ENCODE assay signal across 1 cellular context in the genomic region with DNA sequence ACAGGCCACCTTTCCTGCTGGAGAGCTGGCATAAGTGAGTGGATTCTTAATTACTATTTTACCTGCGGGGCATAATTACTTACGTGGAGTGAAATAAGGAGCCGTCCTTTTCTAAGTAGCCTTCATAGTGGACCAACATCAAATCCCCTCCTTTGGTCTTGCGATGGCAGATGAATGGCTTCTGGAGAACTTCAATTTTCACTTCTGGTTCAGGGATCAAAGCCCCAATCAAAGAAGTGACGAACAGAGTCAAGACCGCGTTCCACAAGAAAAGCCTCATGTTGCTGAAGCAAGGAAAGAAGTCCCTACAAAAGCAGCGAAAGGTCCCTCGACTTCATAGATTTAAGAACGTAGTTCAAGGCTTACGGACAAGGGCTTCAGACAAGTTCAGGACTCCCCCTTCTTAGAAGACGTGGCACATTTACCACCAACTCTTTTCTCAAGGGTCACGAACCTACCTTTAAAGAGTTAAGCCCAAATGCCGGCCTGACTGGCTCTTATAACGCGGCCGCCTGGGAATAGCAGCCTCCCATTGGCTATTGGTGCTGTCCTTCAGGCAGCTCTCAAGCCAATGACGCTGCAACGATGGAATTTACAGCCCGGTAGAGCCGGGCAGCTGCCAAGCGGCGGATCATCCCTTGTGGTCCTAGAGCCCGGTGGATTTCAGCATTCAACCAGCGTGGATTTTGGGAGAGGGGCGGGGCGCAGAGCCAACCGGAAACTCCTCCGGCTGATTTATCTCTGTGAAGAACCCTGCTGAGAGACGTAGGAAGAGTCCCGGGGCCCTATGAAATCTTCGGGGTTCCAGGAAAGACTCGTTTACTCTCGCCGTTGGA.
TF ChIP-seq lines count a peak whose summit lies in the region.

A gene with protein sequence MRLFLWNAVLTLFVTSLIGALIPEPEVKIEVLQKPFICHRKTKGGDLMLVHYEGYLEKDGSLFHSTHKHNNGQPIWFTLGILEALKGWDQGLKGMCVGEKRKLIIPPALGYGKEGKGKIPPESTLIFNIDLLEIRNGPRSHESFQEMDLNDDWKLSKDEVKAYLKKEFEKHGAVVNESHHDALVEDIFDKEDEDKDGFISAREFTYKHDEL (minus strand): TSS at position 474 of the 836 bp plus-strand sequence. CDS start 194 bp downstream, at position 280.

TF ChIP-seq in GM12878, 131 proteins besides CTCF, POLR2A, EP300 and RAD21 (continued from another document):
- TF ChIP-seq, protein P1, sequence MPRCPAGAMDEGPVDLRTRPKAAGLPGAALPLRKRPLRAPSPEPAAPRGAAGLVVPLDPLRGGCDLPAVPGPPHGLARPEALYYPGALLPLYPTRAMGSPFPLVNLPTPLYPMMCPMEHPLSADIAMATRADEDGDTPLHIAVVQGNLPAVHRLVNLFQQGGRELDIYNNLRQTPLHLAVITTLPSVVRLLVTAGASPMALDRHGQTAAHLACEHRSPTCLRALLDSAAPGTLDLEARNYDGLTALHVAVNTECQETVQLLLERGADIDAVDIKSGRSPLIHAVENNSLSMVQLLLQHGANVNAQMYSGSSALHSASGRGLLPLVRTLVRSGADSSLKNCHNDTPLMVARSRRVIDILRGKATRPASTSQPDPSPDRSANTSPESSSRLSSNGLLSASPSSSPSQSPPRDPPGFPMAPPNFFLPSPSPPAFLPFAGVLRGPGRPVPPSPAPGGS (IDR thresholded peaks at IDR 0.05; ENCODE audit: borderline replicate concordance, insufficient read depth, low read depth, low read length, poor library complexity, severe bottlenecking): no peak
- TF ChIP-seq MYB (IDR thresholded peaks at IDR 0.05; ENCODE audit: borderline replicate concordance, low read depth, low read length) (no peak), KDM1A (IDR thresholded peaks at IDR 0.05; ENCODE audit: borderline replicate concordance) (no peak), ZBED1 (IDR thresholded peaks at IDR 0.05; ENCODE audit: borderline replicate concordance) (no peak), IKZF1 (conservative IDR thresholded peaks at IDR 0.05) (peak; percentile 90), ZNF217 (IDR thresholded peaks at IDR 0.05) (no peak), JUNB (IDR thresholded peaks at IDR 0.05) (no peak), SMC3 (IDR thresholded peaks at IDR 0.05; ENCODE audit: borderline replicate concordance, low read length) (no peak), BMI1 (IDR thresholded peaks at IDR 0.05; ENCODE audit: borderline replicate concordance) (no peak), IRF4 (IDR thresholded peaks at IDR 0.05; ENCODE audit: low read depth, low read length) (no peak)
- TF ChIP-seq, protein P2, sequence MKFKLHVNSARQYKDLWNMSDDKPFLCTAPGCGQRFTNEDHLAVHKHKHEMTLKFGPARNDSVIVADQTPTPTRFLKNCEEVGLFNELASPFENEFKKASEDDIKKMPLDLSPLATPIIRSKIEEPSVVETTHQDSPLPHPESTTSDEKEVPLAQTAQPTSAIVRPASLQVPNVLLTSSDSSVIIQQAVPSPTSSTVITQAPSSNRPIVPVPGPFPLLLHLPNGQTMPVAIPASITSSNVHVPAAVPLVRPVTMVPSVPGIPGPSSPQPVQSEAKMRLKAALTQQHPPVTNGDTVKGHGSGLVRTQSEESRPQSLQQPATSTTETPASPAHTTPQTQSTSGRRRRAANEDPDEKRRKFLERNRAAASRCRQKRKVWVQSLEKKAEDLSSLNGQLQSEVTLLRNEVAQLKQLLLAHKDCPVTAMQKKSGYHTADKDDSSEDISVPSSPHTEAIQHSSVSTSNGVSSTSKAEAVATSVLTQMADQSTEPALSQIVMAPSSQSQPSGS (IDR thresholded peaks at IDR 0.05; ENCODE audit: low read length): no peak
- TF ChIP-seq, protein P3, sequence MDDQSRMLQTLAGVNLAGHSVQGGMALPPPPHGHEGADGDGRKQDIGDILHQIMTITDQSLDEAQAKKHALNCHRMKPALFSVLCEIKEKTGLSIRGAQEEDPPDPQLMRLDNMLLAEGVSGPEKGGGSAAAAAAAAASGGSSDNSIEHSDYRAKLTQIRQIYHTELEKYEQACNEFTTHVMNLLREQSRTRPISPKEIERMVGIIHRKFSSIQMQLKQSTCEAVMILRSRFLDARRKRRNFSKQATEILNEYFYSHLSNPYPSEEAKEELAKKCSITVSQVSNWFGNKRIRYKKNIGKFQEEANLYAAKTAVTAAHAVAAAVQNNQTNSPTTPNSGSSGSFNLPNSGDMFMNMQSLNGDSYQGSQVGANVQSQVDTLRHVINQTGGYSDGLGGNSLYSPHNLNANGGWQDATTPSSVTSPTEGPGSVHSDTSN (IDR thresholded peaks at IDR 0.05; ENCODE audit: insufficient replicate concordance, low read depth, low read length): peak; percentile 100
- TF ChIP-seq, protein P4, sequence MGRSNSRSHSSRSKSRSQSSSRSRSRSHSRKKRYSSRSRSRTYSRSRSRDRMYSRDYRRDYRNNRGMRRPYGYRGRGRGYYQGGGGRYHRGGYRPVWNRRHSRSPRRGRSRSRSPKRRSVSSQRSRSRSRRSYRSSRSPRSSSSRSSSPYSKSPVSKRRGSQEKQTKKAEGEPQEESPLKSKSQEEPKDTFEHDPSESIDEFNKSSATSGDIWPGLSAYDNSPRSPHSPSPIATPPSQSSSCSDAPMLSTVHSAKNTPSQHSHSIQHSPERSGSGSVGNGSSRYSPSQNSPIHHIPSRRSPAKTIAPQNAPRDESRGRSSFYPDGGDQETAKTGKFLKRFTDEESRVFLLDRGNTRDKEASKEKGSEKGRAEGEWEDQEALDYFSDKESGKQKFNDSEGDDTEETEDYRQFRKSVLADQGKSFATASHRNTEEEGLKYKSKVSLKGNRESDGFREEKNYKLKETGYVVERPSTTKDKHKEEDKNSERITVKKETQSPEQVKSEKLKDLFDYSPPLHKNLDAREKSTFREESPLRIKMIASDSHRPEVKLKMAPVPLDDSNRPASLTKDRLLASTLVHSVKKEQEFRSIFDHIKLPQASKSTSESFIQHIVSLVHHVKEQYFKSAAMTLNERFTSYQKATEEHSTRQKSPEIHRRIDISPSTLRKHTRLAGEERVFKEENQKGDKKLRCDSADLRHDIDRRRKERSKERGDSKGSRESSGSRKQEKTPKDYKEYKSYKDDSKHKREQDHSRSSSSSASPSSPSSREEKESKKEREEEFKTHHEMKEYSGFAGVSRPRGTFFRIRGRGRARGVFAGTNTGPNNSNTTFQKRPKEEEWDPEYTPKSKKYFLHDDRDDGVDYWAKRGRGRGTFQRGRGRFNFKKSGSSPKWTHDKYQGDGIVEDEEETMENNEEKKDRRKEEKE (IDR thresholded peaks at IDR 0.05): no peak
- TF ChIP-seq, protein P5, sequence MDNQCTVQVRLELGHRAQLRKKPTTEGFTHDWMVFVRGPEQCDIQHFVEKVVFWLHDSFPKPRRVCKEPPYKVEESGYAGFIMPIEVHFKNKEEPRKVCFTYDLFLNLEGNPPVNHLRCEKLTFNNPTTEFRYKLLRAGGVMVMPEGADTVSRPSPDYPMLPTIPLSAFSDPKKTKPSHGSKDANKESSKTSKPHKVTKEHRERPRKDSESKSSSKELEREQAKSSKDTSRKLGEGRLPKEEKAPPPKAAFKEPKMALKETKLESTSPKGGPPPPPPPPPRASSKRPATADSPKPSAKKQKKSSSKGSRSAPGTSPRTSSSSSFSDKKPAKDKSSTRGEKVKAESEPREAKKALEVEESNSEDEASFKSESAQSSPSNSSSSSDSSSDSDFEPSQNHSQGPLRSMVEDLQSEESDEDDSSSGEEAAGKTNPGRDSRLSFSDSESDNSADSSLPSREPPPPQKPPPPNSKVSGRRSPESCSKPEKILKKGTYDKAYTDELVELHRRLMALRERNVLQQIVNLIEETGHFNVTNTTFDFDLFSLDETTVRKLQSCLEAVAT (IDR thresholded peaks at IDR 0.05): no peak; the same call in 1 of the 2 replicates
- TF ChIP-seq, protein P6, sequence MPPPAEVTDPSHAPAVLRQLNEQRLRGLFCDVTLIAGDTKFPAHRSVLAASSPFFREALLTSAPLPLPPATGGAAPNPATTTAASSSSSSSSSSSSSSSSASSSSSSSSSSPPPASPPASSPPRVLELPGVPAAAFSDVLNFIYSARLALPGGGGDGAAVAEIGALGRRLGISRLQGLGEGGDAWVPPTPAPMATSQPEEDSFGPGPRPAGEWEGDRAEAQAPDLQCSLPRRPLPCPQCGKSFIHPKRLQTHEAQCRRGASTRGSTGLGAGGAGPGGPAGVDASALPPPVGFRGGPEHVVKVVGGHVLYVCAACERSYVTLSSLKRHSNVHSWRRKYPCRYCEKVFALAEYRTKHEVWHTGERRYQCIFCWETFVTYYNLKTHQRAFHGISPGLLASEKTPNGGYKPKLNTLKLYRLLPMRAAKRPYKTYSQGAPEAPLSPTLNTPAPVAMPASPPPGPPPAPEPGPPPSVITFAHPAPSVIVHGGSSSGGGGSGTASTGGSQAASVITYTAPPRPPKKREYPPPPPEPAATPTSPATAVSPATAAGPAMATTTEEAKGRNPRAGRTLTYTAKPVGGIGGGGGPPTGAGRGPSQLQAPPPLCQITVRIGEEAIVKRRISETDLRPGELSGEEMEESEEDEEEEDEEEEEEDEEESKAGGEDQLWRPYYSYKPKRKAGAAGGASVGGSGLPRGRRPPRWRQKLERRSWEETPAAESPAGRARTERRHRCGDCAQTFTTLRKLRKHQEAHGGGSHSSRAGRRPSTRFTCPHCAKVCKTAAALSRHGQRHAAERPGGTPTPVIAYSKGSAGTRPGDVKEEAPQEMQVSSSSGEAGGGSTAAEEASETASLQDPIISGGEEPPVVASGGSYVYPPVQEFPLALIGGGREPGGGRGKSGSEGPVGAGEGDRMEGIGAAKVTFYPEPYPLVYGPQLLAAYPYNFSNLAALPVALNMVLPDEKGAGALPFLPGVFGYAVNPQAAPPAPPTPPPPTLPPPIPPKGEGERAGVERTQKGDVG (CRISPR knock-in tag; IDR thresholded peaks at IDR 0.05): no peak
- TF ChIP-seq, protein P7, sequence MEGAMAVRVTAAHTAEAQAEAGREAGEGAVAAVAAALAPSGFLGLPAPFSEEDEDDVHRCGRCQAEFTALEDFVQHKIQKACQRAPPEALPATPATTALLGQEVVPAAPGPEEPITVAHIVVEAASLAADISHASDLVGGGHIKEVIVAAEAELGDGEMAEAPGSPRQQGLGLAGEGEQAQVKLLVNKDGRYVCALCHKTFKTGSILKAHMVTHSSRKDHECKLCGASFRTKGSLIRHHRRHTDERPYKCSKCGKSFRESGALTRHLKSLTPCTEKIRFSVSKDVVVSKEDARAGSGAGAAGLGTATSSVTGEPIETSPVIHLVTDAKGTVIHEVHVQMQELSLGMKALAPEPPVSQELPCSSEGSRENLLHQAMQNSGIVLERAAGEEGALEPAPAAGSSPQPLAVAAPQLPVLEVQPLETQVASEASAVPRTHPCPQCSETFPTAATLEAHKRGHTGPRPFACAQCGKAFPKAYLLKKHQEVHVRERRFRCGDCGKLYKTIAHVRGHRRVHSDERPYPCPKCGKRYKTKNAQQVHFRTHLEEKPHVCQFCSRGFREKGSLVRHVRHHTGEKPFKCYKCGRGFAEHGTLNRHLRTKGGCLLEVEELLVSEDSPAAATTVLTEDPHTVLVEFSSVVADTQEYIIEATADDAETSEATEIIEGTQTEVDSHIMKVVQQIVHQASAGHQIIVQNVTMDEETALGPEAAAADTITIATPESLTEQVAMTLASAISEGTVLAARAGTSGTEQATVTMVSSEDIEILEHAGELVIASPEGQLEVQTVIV (IDR thresholded peaks at IDR 0.05; ENCODE audit: borderline replicate concordance, partially characterized antibody): peak; percentile 91
